In genomic region chr15:42494998-42495360, GRCh38 we compare ENCODE assay signal across 8 cellular contexts. TPM values are rescaled to one million over a fixed set of nuclear protein-coding genes. Genes with fewer than 3 reads are reported as not detected.
DNase-seq lines count a peak whose midpoint lies in the region; ATAC-seq, FAIRE-seq and TF ChIP-seq lines count a peak whose summit lies in the region.

No MANE protein-coding gene starts in this region.

- intact Hi-C loops in body of pancreas (cut with DNase I) = no loop called here
- intact Hi-C loops in sciatic nerve (cut with DNase I) = no loop called here

- no peaks in the 10 kb centered on the region for H3K9me3 ChIP-seq in body of pancreas

- FAIRE-seq in GM19239 (lab: Jason Lieb, UNC) = no peak

- ATAC-seq in body of pancreas = peak; percentile 42
- peak; percentile 66 for ATAC-seq in sciatic nerve
- ATAC-seq in GM21360 (IDR thresholded peaks at IDR 0.05; ENCODE audit: unreplicated experiment) = no peak

- whole genome bisulfite sequencing in body of pancreas, 2 donors = 1 to 3% methylated on average over 10 of the region's 10 CpGs

- peak; percentile 65 for DNase-seq in DMS53 (lab: John Stamatoyannopoulos, UW)
- no peak for DNase-seq in DMS53 treated with DMSO at 0.1 percent for 48 hours (lab: John Stamatoyannopoulos, UW; ENCODE audit: unreplicated experiment)
- peak; percentile 34 for DNase-seq in NCI-H82 treated with DMSO at 0.1 percent for 48 hours (lab: John Stamatoyannopoulos, UW; ENCODE audit: unreplicated experiment)
- peak; percentile 43 to 78 (median 68) for DNase-seq in body of pancreas
- DNase-seq in sciatic nerve (ENCODE audit: low spot score) = peak; percentile 69
- DNase-seq in GM19239 (ENCODE audit: insufficient read length, low spot score) = no peak

- H3K4me3 ChIP-seq in body of pancreas = peak overlapping the region; percentile 1 to 34
- peak overlapping the region; percentile 98 for H3K4me3 ChIP-seq in iPS-11a (ENCODE audit: low read depth, low read length)

- TF ChIP-seq POLR2A in body of pancreas (IDR thresholded peaks at IDR 0.05) = no peak

- no peaks in the 10 kb centered on the region for H3K36me3 ChIP-seq in body of pancreas (replicated peaks in 1 of 2; ENCODE audit: insufficient read depth in 1 of 2, low read depth in 2 of 2)

- no peaks in the 10 kb centered on the region for H3K27me3 ChIP-seq in body of pancreas

- peaks cover 34% of the 10 kb centered on the region for H3K4me1 ChIP-seq in body of pancreas

- H3K27ac ChIP-seq in body of pancreas = peak overlapping the region; percentile 82 to 95 (median 91)

- no peak for TF ChIP-seq CTCF in body of pancreas (IDR thresholded peaks at IDR 0.05)

RNA-seq across cellular contexts. Expression of gene SNAP23, which starts 0.5 kb away (rescaled TPM):
- 10 to 100 TPM; 29.8 to 42.2 TPM for total RNA-seq in body of pancreas
- 75.7 TPM for total RNA-seq in sciatic nerve

RNA-seq across cellular contexts. Expression of gene ZNF106, which starts 4.0 kb away (rescaled TPM):
- 10 to 100 TPM; 28.0 to 37.6 TPM for total RNA-seq in body of pancreas
- total RNA-seq in sciatic nerve = 87.8 TPM

RNA-seq across cellular contexts. Expression of gene LRRC57, which starts 53.6 kb away (rescaled TPM):
- total RNA-seq in body of pancreas (1 to 10 TPM; 6.9 to 8.3 TPM), sciatic nerve (19.8 TPM)

RNA-seq across cellular contexts. Expression of gene HAUS2, which starts 53.7 kb away (rescaled TPM):
- total RNA-seq in body of pancreas (10 to 100 TPM in 1 of 2 donors, 1 to 10 TPM in 1; 8.6 to 24.7 TPM), sciatic nerve (20.0 TPM)

Comparison
In these comparisons a context has a peak if more than half of its experiments do, and no peak if none do; other contexts are left out.
1. DNase-seq: peak in DMS53 (single experiment), NCI-H82 treated with DMSO at 0.1 percent for 48 hours (single experiment), body of pancreas (4 of 4) and sciatic nerve (single experiment); none in DMS53 treated with DMSO at 0.1 percent for 48 hours (single experiment) and GM19239 (single experiment).